Comparison of ENCODE assay signal across 28 cellular contexts in genomic region chr7:14156436-14156835, GRCh38.
DNase-seq lines count a peak whose midpoint lies in the region.
"Had no signal": no experiment of that assay in that cellular context is flagged by ENCODE, and none has a peak within 500 bp of the region (broad histone marks: within the 10 kb centered on the region; RNA-seq: fewer than 3 reads in every experiment).

No MANE protein-coding gene starts in this region.

- no peak overlapping the region for H3K27ac ChIP-seq in substantia nigra (ENCODE audit: low read depth, low read length, poor library complexity, severe bottlenecking)
- H3K27ac ChIP-seq: 22Rv1; A549; BLaER1; BLaER1 treated with 17β-estradiol and CSF1 and Interleukin-3, amounts not matched to agents 10 nM and 100 nM; C4-2B had no signal

- in situ Hi-C loops in G401 (cut with HindIII; ENCODE audit: low sequenced_read_pairs), result no loop called here

- DNase-seq in G401 (ENCODE audit: low spot score), result peak; percentile 76
- DNase-seq in cerebellar cortex (ENCODE audit: low spot score), result peak; percentile 73
- no peak for DNase-seq in NCI-H2196 treated with DMSO at 0.1 percent for 48 hours (lab: John Stamatoyannopoulos, UW; ENCODE audit: unreplicated experiment)
- no peak for DNase-seq in substantia nigra (lab: John Stamatoyannopoulos, UW)
- DNase-seq: 8988T; ACHN; AML-193; BE2C; Caco-2; Calu3; CD4-positive, alpha-beta memory T cell; CD4-positive, alpha-beta T cell; CD4-positive, CD25-positive, alpha-beta regulatory T cell; CD8-positive, alpha-beta memory T cell; CD8-positive, alpha-beta T cell; COR-L47; DMS 273 treated with DMSO at 0.1 percent for 48 hours; DMS153; DMS53; DMS79; DMS79 treated with DMSO at 0.1 percent for 48 hours; DND-41; EL had no signal

Comparison
In these comparisons a context has a peak if more than half of its experiments do, and no peak if none do; other contexts are left out.
1. DNase-seq: peak in G401 (single experiment) and cerebellar cortex (single experiment); none in NCI-H2196 treated with DMSO at 0.1 percent for 48 hours (single experiment) and substantia nigra (0 of 49).